Comparison of ENCODE assay signal across 16 cellular contexts in genomic region chr16:11056989-11057645, GRCh38.
DNase-seq lines count a peak whose midpoint lies in the region; ATAC-seq and TF ChIP-seq lines count a peak whose summit lies in the region.
"Had no signal": no experiment of that assay in that cellular context is flagged by ENCODE, and none has a peak within 500 bp of the region (broad histone marks: within the 10 kb centered on the region; RNA-seq: fewer than 3 reads in every experiment).

No MANE protein-coding gene starts in this region.

- no peaks in the 10 kb centered on the region for H3F3A ChIP-seq in PC-9 (ENCODE audit: insufficient read depth, low read depth)

- H3K9ac ChIP-seq in DND-41 (ENCODE audit: low read depth, low read length) = peak overlapping the region; percentile 25; the same call in 1 of the 2 replicates
- no peak overlapping the region for H3K9ac ChIP-seq in Karpas-422 (ENCODE audit: low read length)
- H3K9ac ChIP-seq: parathyroid adenoma had no signal

- no peaks in the 10 kb centered on the region for H3K9me3 ChIP-seq in DND-41 (ENCODE audit: insufficient read depth, low read length, severe bottlenecking)
- no peaks in the 10 kb centered on the region for H3K9me3 ChIP-seq in PC-9 (ENCODE audit: insufficient read depth, low read depth)
- no peaks in the 10 kb centered on the region for H3K9me3 ChIP-seq in Karpas-422 (ENCODE audit: low read length)

- H3K27me3 Mint-ChIP-seq in chondrocyte (ENCODE audit: low read depth) = no peaks in the 10 kb centered on the region
- H3K27me3 Mint-ChIP-seq: effector memory CD8-positive, alpha-beta T cell had no signal

- H3K4me1 ChIP-seq in DND-41 (ENCODE audit: insufficient read depth, low read length) = peaks cover 53% of the 10 kb centered on the region
- H3K4me1 ChIP-seq in PC-9 (replicated peaks; ENCODE audit: insufficient read depth) = 0 out of 2 replicates have a peak, but pooled peaks cover 11% of the 10 kb centered on the region
- no peaks in the 10 kb centered on the region; the same call in 1 of the 2 replicates for H3K4me1 ChIP-seq in Karpas-422 (ENCODE audit: low read length)

- H4K20me1 ChIP-seq in DND-41 (ENCODE audit: insufficient read depth, low read length) = no peaks in the 10 kb centered on the region
- H4K20me1 ChIP-seq in PC-9 (ENCODE audit: insufficient read depth) = no peaks in the 10 kb centered on the region
- H4K20me1 ChIP-seq in Karpas-422 (ENCODE audit: insufficient read depth, low read depth, low read length) = no peaks in the 10 kb centered on the region

- H3K4me3 ChIP-seq in DND-41 (ENCODE audit: low read depth in 1 of 2, low read length in 2 of 2) (no peak overlapping the region), PC-9 (no peak overlapping the region), Karpas-422 (ENCODE audit: low read length) (no peak overlapping the region)

- CTCF ChIA-PET in PC-9 (lab: Charles Lee) = no interaction called here

- intact Hi-C loops in PC-9 (cut with micrococcal nuclease; ENCODE audit: unreplicated experiment) (loop anchor here (10.0 kb wide), 1 partner anchor 198 kb away; the partner anchor contains the start of gene SOCS1), sciatic nerve (cut with DNase I) (no loop called here)

- H3K79me2 ChIP-seq in DND-41 (ENCODE audit: insufficient read depth, low read length) = no peaks in the 10 kb centered on the region
- no peaks in the 10 kb centered on the region for H3K79me2 ChIP-seq in PC-9 (ENCODE audit: low read depth)
- no peaks in the 10 kb centered on the region for H3K79me2 ChIP-seq in Karpas-422 (ENCODE audit: low read length)
- H3K79me2 ChIP-seq: parathyroid adenoma had no signal

- H3K36me3 Mint-ChIP-seq in chondrocyte (ENCODE audit: low read depth) = peaks cover 25% of the 10 kb centered on the region

- H3K27ac Mint-ChIP-seq in chondrocyte (ENCODE audit: unreplicated experiment) = peak overlapping the region; percentile 97
- H3K27ac Mint-ChIP-seq: mesothelial cell of epicardium had no signal

- BruUV-seq in PC-9 (replicated peaks; lab: Mats Ljungman, UMichigan) = no TSS peak

- peak overlapping the region; percentile 94 for H3K27ac ChIP-seq in DND-41 (ENCODE audit: low read length)
- H3K27ac ChIP-seq in PC-9 = 0 out of 2 replicates have a peak overlapping the region, but pooled peaks have one; percentile 3
- H3K27ac ChIP-seq in Karpas-422 (ENCODE audit: low read length) = no peak overlapping the region
- H3K27ac ChIP-seq: parathyroid adenoma had no signal

- H2AFZ ChIP-seq in DND-41 (ENCODE audit: low read depth, low read length) (no peak overlapping the region), PC-9 (no peak overlapping the region), Karpas-422 (ENCODE audit: low read length) (no peak overlapping the region)
- H2AFZ ChIP-seq: parathyroid adenoma had no signal

- H3K9me2 ChIP-seq in PC-9 (ENCODE audit: insufficient read depth) (no peaks in the 10 kb centered on the region), Karpas-422 (replicated peaks; ENCODE audit: insufficient read depth, low read length) (no peaks in the 10 kb centered on the region)

- ATAC-seq in DND-41 (ENCODE audit: insufficient read depth, low read depth) (no peak), sciatic nerve (peak; percentile 43), HG02610 (IDR thresholded peaks at IDR 0.05; ENCODE audit: unreplicated experiment) (no peak)
- ATAC-seq: effector memory CD8-positive, alpha-beta T cell had no signal

- H3K4me1 Mint-ChIP-seq in chondrocyte (ENCODE audit: low read depth) = peaks cover 38% of the 10 kb centered on the region
- H3K4me1 Mint-ChIP-seq: mesothelial cell of epicardium had no signal

- no peak overlapping the region; the same call in 1 of the 2 replicates for H3K4me2 ChIP-seq in DND-41 (ENCODE audit: insufficient read depth, low read length)
- H3K4me2 ChIP-seq in PC-9 = no peak overlapping the region
- H3K4me2 ChIP-seq in Karpas-422 (ENCODE audit: low read depth, low read length, poor library complexity, severe bottlenecking) = no peak overlapping the region

- H3K9me3 Mint-ChIP-seq in chondrocyte (ENCODE audit: low read depth) = no peaks in the 10 kb centered on the region
- H3K9me3 Mint-ChIP-seq: effector memory CD8-positive, alpha-beta T cell; mesothelial cell of epicardium had no signal

- no peak for DNase-seq in DND-41
- no peak for DNase-seq in PC-9
- no peak for DNase-seq in chondrocyte (ENCODE audit: low spot score)
- DNase-seq in sciatic nerve (ENCODE audit: low spot score) = peak; percentile 47
- DNase-seq in Karpas-422 = no peak
- DNase-seq in stimulated activated CD8-positive, alpha-beta memory T cell treated with anti-CD3 and anti-CD28 coated beads, Interleukin-4, amount 100 ng/mL, for 48 hours = no peak
- DNase-seq: amniotic stem cell; effector memory CD8-positive, alpha-beta T cell; EL; NCI-H1417 treated with DMSO at 0.1 percent for 48 hours; NCI-H748 treated with DMSO at 0.1 percent for 48 hours; SIG-M5; stimulated activated CD4-positive, alpha-beta T cell treated with anti-CD3 and anti-CD28 coated beads, Interleukin-15, amount 100 ng/mL, for 24 hours had no signal

- H3K27me3 ChIP-seq in DND-41 (ENCODE audit: insufficient read depth, low read length, poor library complexity) (no peaks in the 10 kb centered on the region), PC-9 (ENCODE audit: insufficient read depth, low read depth) (no peaks in the 10 kb centered on the region), Karpas-422 (ENCODE audit: low read length) (no peaks in the 10 kb centered on the region)

- no peak for TF ChIP-seq CTCF in DND-41 (IDR thresholded peaks at IDR 0.05; ENCODE audit: borderline replicate concordance, extremely low read depth, low read length, poor library complexity, severe bottlenecking)
- no peak for TF ChIP-seq CTCF in PC-9 (conservative IDR thresholded peaks at IDR 0.05)
- TF ChIP-seq CTCF in chondrocyte (IDR thresholded peaks at IDR 0.05) = no peak

- POLR2A ChIA-PET in PC-9 (lab: Charles Lee; ENCODE audit: unreplicated experiment) = no interaction called here

- peaks cover 40% of the 10 kb centered on the region for H3K36me3 ChIP-seq in DND-41 (ENCODE audit: insufficient read depth, low read length)
- H3K36me3 ChIP-seq in PC-9 (ENCODE audit: low read depth) = no peaks in the 10 kb centered on the region
- no peaks in the 10 kb centered on the region for H3K36me3 ChIP-seq in Karpas-422 (ENCODE audit: insufficient read depth, low read length)

- H3K4me3 Mint-ChIP-seq in chondrocyte (ENCODE audit: unreplicated experiment) = no peak overlapping the region
- H3K4me3 Mint-ChIP-seq: effector memory CD8-positive, alpha-beta T cell; mesothelial cell of epicardium had no signal
